Comparison of ENCODE assay signal across 1 cellular context in the genomic region with DNA sequence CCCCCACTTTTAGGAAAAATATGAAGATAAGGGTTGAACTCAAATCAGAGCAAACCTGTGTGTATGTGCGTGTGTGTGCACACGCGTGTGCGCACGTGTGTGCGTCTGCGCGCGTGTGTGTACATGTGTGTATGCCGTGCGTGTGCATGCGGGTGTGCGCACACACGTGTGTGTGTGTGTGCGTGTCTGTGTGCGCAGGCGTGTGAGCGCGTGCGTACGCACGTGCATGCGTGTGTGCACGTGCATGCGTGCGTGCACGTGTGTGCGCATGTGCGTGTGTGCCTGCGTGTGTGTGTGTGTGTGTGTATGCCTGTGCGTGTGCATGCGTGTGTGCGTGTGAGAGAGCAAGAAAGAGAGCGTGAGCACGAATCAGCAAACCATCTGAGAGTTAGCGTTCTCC.
TF ChIP-seq lines count a peak whose summit lies in the region.

No MANE protein-coding gene starts in this region.

TF ChIP-seq in HepG2, 621 proteins besides CTCF, POLR2A, EP300 and RAD21:
- TF ChIP-seq, protein P1, sequence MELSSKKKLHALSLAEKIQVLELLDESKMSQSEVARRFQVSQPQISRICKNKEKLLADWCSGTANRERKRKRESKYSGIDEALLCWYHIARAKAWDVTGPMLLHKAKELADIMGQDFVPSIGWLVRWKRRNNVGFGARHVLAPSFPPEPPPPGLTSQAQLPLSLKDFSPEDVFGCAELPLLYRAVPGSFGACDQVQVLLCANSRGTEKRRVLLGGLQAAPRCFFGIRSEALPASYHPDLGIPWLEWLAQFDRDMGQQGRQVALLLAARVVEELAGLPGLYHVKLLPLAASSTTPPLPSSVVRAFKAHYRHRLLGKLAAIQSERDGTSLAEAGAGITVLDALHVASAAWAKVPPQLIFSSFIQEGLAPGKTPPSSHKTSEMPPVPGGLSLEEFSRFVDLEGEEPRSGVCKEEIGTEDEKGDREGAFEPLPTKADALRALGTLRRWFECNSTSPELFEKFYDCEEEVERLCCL (CRISPR knock-in tag; IDR thresholded peaks at IDR 0.05; ENCODE audit: borderline replicate concordance): no peak
- TF ChIP-seq, protein P2, sequence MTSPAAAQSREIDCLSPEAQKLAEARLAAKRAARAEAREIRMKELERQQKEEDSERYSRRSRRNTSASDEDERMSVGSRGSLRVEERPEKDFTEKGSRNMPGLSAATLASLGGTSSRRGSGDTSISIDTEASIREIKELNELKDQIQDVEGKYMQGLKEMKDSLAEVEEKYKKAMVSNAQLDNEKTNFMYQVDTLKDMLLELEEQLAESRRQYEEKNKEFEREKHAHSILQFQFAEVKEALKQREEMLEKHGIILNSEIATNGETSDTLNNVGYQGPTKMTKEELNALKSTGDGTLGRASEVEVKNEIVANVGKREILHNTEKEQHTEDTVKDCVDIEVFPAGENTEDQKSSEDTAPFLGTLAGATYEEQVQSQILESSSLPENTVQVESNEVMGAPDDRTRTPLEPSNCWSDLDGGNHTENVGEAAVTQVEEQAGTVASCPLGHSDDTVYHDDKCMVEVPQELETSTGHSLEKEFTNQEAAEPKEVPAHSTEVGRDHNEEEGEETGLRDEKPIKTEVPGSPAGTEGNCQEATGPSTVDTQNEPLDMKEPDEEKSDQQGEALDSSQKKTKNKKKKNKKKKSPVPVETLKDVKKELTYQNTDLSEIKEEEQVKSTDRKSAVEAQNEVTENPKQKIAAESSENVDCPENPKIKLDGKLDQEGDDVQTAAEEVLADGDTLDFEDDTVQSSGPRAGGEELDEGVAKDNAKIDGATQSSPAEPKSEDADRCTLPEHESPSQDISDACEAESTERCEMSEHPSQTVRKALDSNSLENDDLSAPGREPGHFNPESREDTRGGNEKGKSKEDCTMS (CRISPR knock-in tag; conservative IDR thresholded peaks at IDR 0.05): no peak
- no peak for TF ChIP-seq SUZ12 (IDR thresholded peaks at IDR 0.05; ENCODE audit: low read depth, low read length)
- TF ChIP-seq, protein P3, sequence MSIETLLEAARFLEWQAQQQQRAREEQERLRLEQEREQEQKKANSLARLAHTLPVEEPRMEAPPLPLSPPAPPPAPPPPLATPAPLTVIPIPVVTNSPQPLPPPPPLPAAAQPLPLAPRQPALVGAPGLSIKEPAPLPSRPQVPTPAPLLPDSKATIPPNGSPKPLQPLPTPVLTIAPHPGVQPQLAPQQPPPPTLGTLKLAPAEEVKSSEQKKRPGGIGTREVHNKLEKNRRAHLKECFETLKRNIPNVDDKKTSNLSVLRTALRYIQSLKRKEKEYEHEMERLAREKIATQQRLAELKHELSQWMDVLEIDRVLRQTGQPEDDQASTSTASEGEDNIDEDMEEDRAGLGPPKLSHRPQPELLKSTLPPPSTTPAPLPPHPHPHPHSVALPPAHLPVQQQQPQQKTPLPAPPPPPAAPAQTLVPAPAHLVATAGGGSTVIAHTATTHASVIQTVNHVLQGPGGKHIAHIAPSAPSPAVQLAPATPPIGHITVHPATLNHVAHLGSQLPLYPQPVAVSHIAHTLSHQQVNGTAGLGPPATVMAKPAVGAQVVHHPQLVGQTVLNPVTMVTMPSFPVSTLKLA (IDR thresholded peaks at IDR 0.05): peak; percentile 12; the same call in 1 of the 2 replicates
- TF ChIP-seq ZKSCAN1 (IDR thresholded peaks at IDR 0.05; ENCODE audit: low read length): no peak
- TF ChIP-seq ZNF230 (CRISPR knock-in tag; IDR thresholded peaks at IDR 0.05): no peak
- TF ChIP-seq, protein P4, sequence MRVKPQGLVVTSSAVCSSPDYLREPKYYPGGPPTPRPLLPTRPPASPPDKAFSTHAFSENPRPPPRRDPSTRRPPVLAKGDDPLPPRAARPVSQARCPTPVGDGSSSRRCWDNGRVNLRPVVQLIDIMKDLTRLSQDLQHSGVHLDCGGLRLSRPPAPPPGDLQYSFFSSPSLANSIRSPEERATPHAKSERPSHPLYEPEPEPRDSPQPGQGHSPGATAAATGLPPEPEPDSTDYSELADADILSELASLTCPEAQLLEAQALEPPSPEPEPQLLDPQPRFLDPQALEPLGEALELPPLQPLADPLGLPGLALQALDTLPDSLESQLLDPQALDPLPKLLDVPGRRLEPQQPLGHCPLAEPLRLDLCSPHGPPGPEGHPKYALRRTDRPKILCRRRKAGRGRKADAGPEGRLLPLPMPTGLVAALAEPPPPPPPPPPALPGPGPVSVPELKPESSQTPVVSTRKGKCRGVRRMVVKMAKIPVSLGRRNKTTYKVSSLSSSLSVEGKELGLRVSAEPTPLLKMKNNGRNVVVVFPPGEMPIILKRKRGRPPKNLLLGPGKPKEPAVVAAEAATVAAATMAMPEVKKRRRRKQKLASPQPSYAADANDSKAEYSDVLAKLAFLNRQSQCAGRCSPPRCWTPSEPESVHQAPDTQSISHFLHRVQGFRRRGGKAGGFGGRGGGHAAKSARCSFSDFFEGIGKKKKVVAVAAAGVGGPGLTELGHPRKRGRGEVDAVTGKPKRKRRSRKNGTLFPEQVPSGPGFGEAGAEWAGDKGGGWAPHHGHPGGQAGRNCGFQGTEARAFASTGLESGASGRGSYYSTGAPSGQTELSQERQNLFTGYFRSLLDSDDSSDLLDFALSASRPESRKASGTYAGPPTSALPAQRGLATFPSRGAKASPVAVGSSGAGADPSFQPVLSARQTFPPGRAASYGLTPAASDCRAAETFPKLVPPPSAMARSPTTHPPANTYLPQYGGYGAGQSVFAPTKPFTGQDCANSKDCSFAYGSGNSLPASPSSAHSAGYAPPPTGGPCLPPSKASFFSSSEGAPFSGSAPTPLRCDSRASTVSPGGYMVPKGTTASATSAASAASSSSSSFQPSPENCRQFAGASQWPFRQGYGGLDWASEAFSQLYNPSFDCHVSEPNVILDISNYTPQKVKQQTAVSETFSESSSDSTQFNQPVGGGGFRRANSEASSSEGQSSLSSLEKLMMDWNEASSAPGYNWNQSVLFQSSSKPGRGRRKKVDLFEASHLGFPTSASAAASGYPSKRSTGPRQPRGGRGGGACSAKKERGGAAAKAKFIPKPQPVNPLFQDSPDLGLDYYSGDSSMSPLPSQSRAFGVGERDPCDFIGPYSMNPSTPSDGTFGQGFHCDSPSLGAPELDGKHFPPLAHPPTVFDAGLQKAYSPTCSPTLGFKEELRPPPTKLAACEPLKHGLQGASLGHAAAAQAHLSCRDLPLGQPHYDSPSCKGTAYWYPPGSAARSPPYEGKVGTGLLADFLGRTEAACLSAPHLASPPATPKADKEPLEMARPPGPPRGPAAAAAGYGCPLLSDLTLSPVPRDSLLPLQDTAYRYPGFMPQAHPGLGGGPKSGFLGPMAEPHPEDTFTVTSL (CRISPR knock-in tag; IDR thresholded peaks at IDR 0.05; ENCODE audit: borderline replicate concordance): no peak
- TF ChIP-seq, protein P5, sequence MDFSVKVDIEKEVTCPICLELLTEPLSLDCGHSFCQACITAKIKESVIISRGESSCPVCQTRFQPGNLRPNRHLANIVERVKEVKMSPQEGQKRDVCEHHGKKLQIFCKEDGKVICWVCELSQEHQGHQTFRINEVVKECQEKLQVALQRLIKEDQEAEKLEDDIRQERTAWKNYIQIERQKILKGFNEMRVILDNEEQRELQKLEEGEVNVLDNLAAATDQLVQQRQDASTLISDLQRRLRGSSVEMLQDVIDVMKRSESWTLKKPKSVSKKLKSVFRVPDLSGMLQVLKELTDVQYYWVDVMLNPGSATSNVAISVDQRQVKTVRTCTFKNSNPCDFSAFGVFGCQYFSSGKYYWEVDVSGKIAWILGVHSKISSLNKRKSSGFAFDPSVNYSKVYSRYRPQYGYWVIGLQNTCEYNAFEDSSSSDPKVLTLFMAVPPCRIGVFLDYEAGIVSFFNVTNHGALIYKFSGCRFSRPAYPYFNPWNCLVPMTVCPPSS (IDR thresholded peaks at IDR 0.05): no peak
- TF ChIP-seq ADNP (CRISPR knock-in tag; IDR thresholded peaks at IDR 0.05): no peak
- no peak for TF ChIP-seq ZNF253 (CRISPR knock-in tag; IDR thresholded peaks at IDR 0.05; ENCODE audit: borderline replicate concordance)
- peak; percentile 92 for TF ChIP-seq HNRNPLL (IDR thresholded peaks at IDR 0.05; ENCODE audit: low read depth, low read length, poor library complexity, severe bottlenecking)
